17 cellular contexts compared by ENCODE assay signal in the genomic region with DNA sequence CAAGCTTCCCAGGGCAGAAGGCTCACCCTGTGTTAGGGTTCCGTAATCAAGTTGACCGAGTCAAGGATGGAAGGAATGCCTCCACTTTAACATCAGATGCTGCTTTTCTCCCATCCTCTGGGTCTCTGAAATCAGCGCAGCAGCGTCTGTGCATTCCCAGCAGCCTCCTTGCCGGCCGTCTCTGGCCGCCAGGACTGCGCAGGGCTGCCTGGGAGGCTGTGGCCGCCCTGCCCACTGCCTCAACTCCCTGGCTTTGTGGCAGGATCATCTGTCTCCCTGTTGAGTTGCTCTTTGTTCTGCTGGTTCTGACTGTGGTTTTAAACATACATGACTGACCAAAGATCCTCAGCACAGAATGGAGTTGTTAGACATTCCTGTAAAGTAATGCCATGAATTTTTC. TPM values are rescaled to one million over a fixed set of nuclear protein-coding genes. Genes with fewer than 3 reads are reported as not detected.
DNase-seq lines count a peak whose midpoint lies in the region; TF ChIP-seq lines count a peak whose summit lies in the region.
"Had no signal": no experiment of that assay in that cellular context is flagged by ENCODE, and none has a peak within 500 bp of the region (broad histone marks: within the 10 kb centered on the region; RNA-seq: fewer than 3 reads in every experiment).

No MANE protein-coding gene starts in this region.

- no peaks in the 10 kb centered on the region for H3K4me1 ChIP-seq in HEK293 (ENCODE audit: control insufficient read depth, insufficient read depth, low read length)
- H3K4me1 ChIP-seq: BE2C had no signal

- no peaks in the 10 kb centered on the region for H3K27me3 Mint-ChIP-seq in T-helper 2 cell treated with Interferon-gamma antibody and Interleukin-4, amounts not matched to agents 5 μg/mL and 100 μg/mL, for 36 hours (ENCODE audit: low read depth)
- H3K27me3 Mint-ChIP-seq in activated CD4-positive, alpha-beta T cell treated with anti-CD3 and anti-CD28 coated beads, Interleukin-2, amount 10 ng/mL, durations not matched to agents 24 days and 14 days, result no peaks in the 10 kb centered on the region

- DNase-seq in astrocyte of the hippocampus (ENCODE audit: low read depth, low spot score) (peak; percentile 59), inferior parietal cortex (ENCODE audit: extremely low spot score) (peak; percentile 15), posterior vena cava (ENCODE audit: low spot score) (peak; percentile 9), COR-L47 (lab: John Stamatoyannopoulos, UW) (no peak)
- DNase-seq in T-helper 2 cell treated with Interferon-gamma antibody and Interleukin-4, amounts not matched to agents 5 μg/mL and 100 μg/mL, for 36 hours (ENCODE audit: low spot score), result no peak
- DNase-seq in activated CD4-positive, alpha-beta T cell treated with anti-CD3 and anti-CD28 coated beads, Interleukin-2, amount 10 ng/mL, durations not matched to agents 24 days and 14 days, result no peak
- DNase-seq: BE2C; CD8-positive, alpha-beta T cell; GM23248; HFFc6; Karpas-422; NCI-H1105 treated with DMSO at 0.1 percent for 48 hours; NCI-H187 treated with DMSO at 0.1 percent for 48 hours; NCI-H446 treated with DMSO at 0.1 percent for 48 hours; SHP77 had no signal

- no peak overlapping the region for H3K4me3 ChIP-seq in HEK293 (ENCODE audit: low read depth, low read length)
- H3K4me3 ChIP-seq: GM23248 had no signal

- no peaks in the 10 kb centered on the region for H3K9me3 ChIP-seq in HEK293 (ENCODE audit: control insufficient read depth, insufficient read depth, low read depth, low read length)
- H3K9me3 ChIP-seq: BE2C had no signal

- POLR2A ChIA-PET in HEK293 (lab: Yijun Ruan, JAX), result no interaction called here

- H3K36me3 Mint-ChIP-seq in T-helper 2 cell treated with Interferon-gamma antibody and Interleukin-4, amounts not matched to agents 5 μg/mL and 100 μg/mL, for 36 hours (ENCODE audit: low read depth), result no peaks in the 10 kb centered on the region
- no peaks in the 10 kb centered on the region for H3K36me3 Mint-ChIP-seq in activated CD4-positive, alpha-beta T cell treated with anti-CD3 and anti-CD28 coated beads, Interleukin-2, amount 10 ng/mL, durations not matched to agents 24 days and 14 days (ENCODE audit: low read depth)
- H3K36me3 Mint-ChIP-seq: CD8-positive, alpha-beta T cell had no signal

- no peaks in the 10 kb centered on the region for H3K4me1 Mint-ChIP-seq in T-helper 2 cell treated with Interferon-gamma antibody and Interleukin-4, amounts not matched to agents 5 μg/mL and 100 μg/mL, for 36 hours (ENCODE audit: low read depth)
- H3K4me1 Mint-ChIP-seq in activated CD4-positive, alpha-beta T cell treated with anti-CD3 and anti-CD28 coated beads, Interleukin-2, amount 10 ng/mL, durations not matched to agents 24 days and 14 days, result no peaks in the 10 kb centered on the region

- no peak overlapping the region for H3K4me3 Mint-ChIP-seq in T-helper 2 cell treated with Interferon-gamma antibody and Interleukin-4, amounts not matched to agents 5 μg/mL and 100 μg/mL, for 36 hours
- H3K4me3 Mint-ChIP-seq in activated CD4-positive, alpha-beta T cell treated with anti-CD3 and anti-CD28 coated beads, Interleukin-2, amount 10 ng/mL, durations not matched to agents 24 days and 14 days, result no peak overlapping the region
- H3K4me3 Mint-ChIP-seq: CD8-positive, alpha-beta T cell; HFFc6 had no signal

- H3K9me3 Mint-ChIP-seq in T-helper 2 cell treated with Interferon-gamma antibody and Interleukin-4, amounts not matched to agents 5 μg/mL and 100 μg/mL, for 36 hours, result no peaks in the 10 kb centered on the region
- no peaks in the 10 kb centered on the region for H3K9me3 Mint-ChIP-seq in activated CD4-positive, alpha-beta T cell treated with anti-CD3 and anti-CD28 coated beads, Interleukin-2, amount 10 ng/mL, durations not matched to agents 24 days and 14 days
- H3K9me3 Mint-ChIP-seq: CD8-positive, alpha-beta T cell; HFFc6 had no signal

- no peak for TF ChIP-seq CTCF in HEK293 (tag by site-specific recombination; IDR thresholded peaks at IDR 0.05)

- no peak overlapping the region for H3K27ac ChIP-seq in HEK293 (ENCODE audit: extremely low read depth, low read depth, low read length)
- H3K27ac ChIP-seq: GM23248 had no signal

- no peaks in the 10 kb centered on the region for H3K36me3 ChIP-seq in HEK293 (ENCODE audit: control insufficient read depth in 2 of 2, insufficient read depth in 1 of 2, low read length in 2 of 2)
- H3K36me3 ChIP-seq: BE2C had no signal

- CTCF ChIA-PET in HEK293 (lab: Yijun Ruan, JAX), result no interaction called here

- no peak overlapping the region for H3K27ac Mint-ChIP-seq in T-helper 2 cell treated with Interferon-gamma antibody and Interleukin-4, amounts not matched to agents 5 μg/mL and 100 μg/mL, for 36 hours
- H3K27ac Mint-ChIP-seq in activated CD4-positive, alpha-beta T cell treated with anti-CD3 and anti-CD28 coated beads, Interleukin-2, amount 10 ng/mL, durations not matched to agents 24 days and 14 days, result no peak overlapping the region
- H3K27ac Mint-ChIP-seq: CD8-positive, alpha-beta T cell; HFFc6 had no signal

- intact Hi-C loops in posterior vena cava (cut with DNase I), result no loop called here
- intact Hi-C loops in activated CD4-positive, alpha-beta T cell treated with anti-CD3 and anti-CD28 coated beads, Interleukin-2, amount 10 ng/mL, durations not matched to agents 24 days and 14 days (cut with micrococcal nuclease), result no loop called here

TF ChIP-seq in HEK293, 187 proteins besides CTCF, POLR2A, EP300 and RAD21:
- TF ChIP-seq ZBTB17 (tag by site-specific recombination; IDR thresholded peaks at IDR 0.05) (0 out of 2 replicates have a peak, but pooled peaks have one; percentile 43), ZNF274 (IDR thresholded peaks at IDR 0.05; ENCODE audit: low read length) (no peak), ZNF274 (tag by site-specific recombination; IDR thresholded peaks at IDR 0.05; ENCODE audit: borderline replicate concordance) (no peak)

RNA-seq across cellular contexts. Expression of a gene that starts 56.5 kb away (rescaled TPM):
- 10 to 100 TPM in 1 of 2 donors, 1 to 10 TPM in 1; 9.6 to 14.1 TPM for total RNA-seq in posterior vena cava
- total RNA-seq in activated CD4-positive, alpha-beta T cell treated with anti-CD3 and anti-CD28 coated beads, Interleukin-2, amount 10 ng/mL, durations not matched to agents 24 days and 14 days, result 0.17 TPM in 1 of 2 replicates, not detected in the other
- total RNA-seq: HepG2 had no signal

Comparison
In these comparisons a context has a peak if more than half of its experiments do, and no peak if none do; other contexts are left out.
1. DNase-seq: peak in astrocyte of the hippocampus (single experiment), inferior parietal cortex (single experiment) and posterior vena cava (single experiment); none in COR-L47 (single experiment), T-helper 2 cell treated with Interferon-gamma antibody and Interleukin-4, amounts not matched to agents 5 μg/mL and 100 μg/mL, for 36 hours (single experiment) and activated CD4-positive, alpha-beta T cell treated with anti-CD3 and anti-CD28 coated beads, Interleukin-2, amount 10 ng/mL, durations not matched to agents 24 days and 14 days (single experiment).